ENCODE assay signal across 11 cellular contexts in genomic region chr13:75416327-75417005, GRCh38.
A peak's percentile ranks its signal among the peaks of the same experiment; 100 is the strongest.
DNase-seq lines count a peak whose midpoint lies in the region; ATAC-seq, FAIRE-seq and TF ChIP-seq lines count a peak whose summit lies in the region.
"Had no signal": no experiment of that assay in that cellular context is flagged by ENCODE, and none has a peak within 500 bp of the region (broad histone marks: within the 10 kb centered on the region; RNA-seq: fewer than 3 reads in every experiment).

No MANE protein-coding gene starts in this region.

- H3K27ac ChIP-seq in WERI-Rb-1 (no peak overlapping the region), Peyer's patch (no peak overlapping the region)
- H3K27ac ChIP-seq in effector memory CD4-positive, alpha-beta T cell (ENCODE audit: insufficient read depth, low read length, poor library complexity, severe bottlenecking), result no peak overlapping the region

- DNase-seq in GM12891 (ENCODE audit: insufficient read length, low spot score), result no peak
- peak; percentile 70 for DNase-seq in left kidney (ENCODE audit: low read depth, low spot score)
- no peak for DNase-seq in WERI-Rb-1
- no peak for DNase-seq in effector memory CD4-positive, alpha-beta T cell
- no peak for DNase-seq in stimulated activated CD4-positive, alpha-beta T cell treated with anti-CD3 and anti-CD28 coated beads, Interleukin-4, amount 100 ng/mL, for 4 hours
- DNase-seq in Peyer's patch, result no peak
- DNase-seq: activated CD4-positive, alpha-beta T cell treated with anti-CD3 and anti-CD28 coated beads for 4 hours; naive B cell; NCI-H187 treated with DMSO at 0.1 percent for 48 hours had no signal

- TF ChIP-seq CTCF in WERI-Rb-1 (IDR thresholded peaks at IDR 0.05; ENCODE audit: low read depth, low read length), result no peak
- no peak for TF ChIP-seq CTCF in Peyer's patch (IDR thresholded peaks at IDR 0.05)

- no peak overlapping the region for H3K4me3 ChIP-seq in WERI-Rb-1 (ENCODE audit: low read depth, low read length)
- no peak overlapping the region for H3K4me3 ChIP-seq in effector memory CD4-positive, alpha-beta T cell (ENCODE audit: insufficient read depth, low read depth, low read length, poor library complexity, severe bottlenecking)
- no peak overlapping the region for H3K4me3 ChIP-seq in Peyer's patch

- no peaks in the 10 kb centered on the region for H3K4me1 ChIP-seq in effector memory CD4-positive, alpha-beta T cell (ENCODE audit: control insufficient read depth, insufficient read depth, low read length, poor library complexity, severe bottlenecking)
- peaks cover 0 to 3% (median 2%) of the 10 kb centered on the region in 4 donors for H3K4me1 ChIP-seq in Peyer's patch

- H3K9me3 ChIP-seq in WERI-Rb-1 (ENCODE audit: severe bottlenecking) (no peaks in the 10 kb centered on the region), Peyer's patch (no peaks in the 10 kb centered on the region)
- H3K9me3 ChIP-seq in effector memory CD4-positive, alpha-beta T cell (ENCODE audit: control insufficient read depth, low read length), result no peaks in the 10 kb centered on the region

- H3K27me3 ChIP-seq in WERI-Rb-1 (ENCODE audit: insufficient read depth, low read depth, severe bottlenecking) (no peaks in the 10 kb centered on the region), Peyer's patch (no peaks in the 10 kb centered on the region)
- no peaks in the 10 kb centered on the region for H3K27me3 ChIP-seq in effector memory CD4-positive, alpha-beta T cell (replicated peaks; ENCODE audit: control insufficient read depth, insufficient read depth, low read length, poor library complexity, severe bottlenecking)

- ATAC-seq in GM21367 (IDR thresholded peaks at IDR 0.05; ENCODE audit: unreplicated experiment) (peak; percentile 66), HG03354 (IDR thresholded peaks at IDR 0.05; ENCODE audit: poor library complexity, severe bottlenecking, unreplicated experiment) (peak; percentile 79)

- no peak for TF ChIP-seq POLR2A in GM12891 (IDR thresholded peaks at IDR 0.05; ENCODE audit: low read depth, low read length)
- TF ChIP-seq POLR2A in Peyer's patch (IDR thresholded peaks at IDR 0.05), result no peak

- H3K36me3 ChIP-seq in WERI-Rb-1 (no peaks in the 10 kb centered on the region), Peyer's patch (no peaks in the 10 kb centered on the region)
- no peaks in the 10 kb centered on the region for H3K36me3 ChIP-seq in effector memory CD4-positive, alpha-beta T cell (ENCODE audit: control insufficient read depth, insufficient read depth, low read length)

- peak; percentile 66 for FAIRE-seq in GM12891 (lab: Jason Lieb, UNC)

TF ChIP-seq in GM12891, 5 proteins besides CTCF, POLR2A, EP300 and RAD21:
- TF ChIP-seq POLR2AphosphoS5 (IDR thresholded peaks at IDR 0.05; ENCODE audit: low read depth, low read length) (no peak), SPI1 (IDR thresholded peaks at IDR 0.05; ENCODE audit: low read depth, low read length) (peak; percentile 44), PAX5 (IDR thresholded peaks at IDR 0.05; ENCODE audit: insufficient read depth, low read length, severe bottlenecking) (no peak), TAF1 (IDR thresholded peaks at IDR 0.05; ENCODE audit: low read depth, low read length) (0 out of 2 replicates have a peak, but pooled peaks have one; percentile 16)
